23 cellular contexts compared by ENCODE assay signal in the genomic region with DNA sequence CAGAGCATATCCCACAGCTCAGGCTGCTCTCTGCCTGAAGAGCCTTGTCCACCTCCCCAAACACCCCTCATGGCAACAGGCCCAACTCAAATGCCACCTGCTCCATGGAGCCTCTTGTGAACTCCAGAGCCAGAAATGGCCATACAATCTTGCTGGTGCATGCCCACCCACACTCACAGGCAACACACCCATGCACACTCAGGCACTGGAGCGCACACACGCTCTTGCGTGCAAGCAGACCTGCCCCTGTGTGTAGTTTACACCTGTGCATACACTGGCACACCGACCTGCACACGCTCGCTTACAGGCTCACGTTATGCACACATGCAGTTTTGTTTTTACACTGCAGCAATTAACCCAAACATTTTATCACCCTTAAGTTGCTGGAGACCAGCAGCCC. TPM values are rescaled to one million over a fixed set of nuclear protein-coding genes. Genes with fewer than 3 reads are reported as not detected.
DNase-seq lines count a peak whose midpoint lies in the region; ATAC-seq and TF ChIP-seq lines count a peak whose summit lies in the region.
"Had no signal": no experiment of that assay in that cellular context is flagged by ENCODE, and none has a peak within 500 bp of the region (broad histone marks: within the 10 kb centered on the region; RNA-seq: fewer than 3 reads in every experiment).

No MANE protein-coding gene starts in this region.

- H3K4me2 ChIP-seq in BLaER1 treated with 17β-estradiol and CSF1 and Interleukin-3, amounts not matched to agents 10 nM and 100 nM, result peak overlapping the region in 2 of 11 experiments; percentile 29 to 31; a peak in 3 of 22 replicates

- H3K4me3 ChIP-seq in BLaER1 treated with 17β-estradiol and CSF1 and Interleukin-3, amounts not matched to agents 10 nM and 100 nM, result no peak overlapping the region
- no peak overlapping the region for H3K4me3 ChIP-seq in RWPE2 (ENCODE audit: severe bottlenecking)
- H3K4me3 ChIP-seq in uterus, result no peak overlapping the region
- H3K4me3 ChIP-seq: coronary artery, esophagus squamous epithelium, gastrocnemius medialis, upper lobe of left lung had no signal

- POLR2A ChIA-PET in activated CD4-positive, alpha-beta T cell treated with anti-CD3 and anti-CD28 coated beads, Interleukin-2, amount 10 ng/mL, durations not matched to agents 7 days and 5 days (lab: Charles Lee), result no interaction called here

- intact Hi-C loops in uterus (cut with DNase I; ENCODE audit: low total_unique reads), result no loop called here

- peaks cover 0 to 78% (median 35%) of the 10 kb centered on the region in 11 experiments; a peak in 16 of 22 replicates for H3K36me3 ChIP-seq in BLaER1 treated with 17β-estradiol and CSF1 and Interleukin-3, amounts not matched to agents 10 nM and 100 nM
- H3K36me3 ChIP-seq in RWPE2 (ENCODE audit: low read depth) (no peaks in the 10 kb centered on the region), uterus (no peaks in the 10 kb centered on the region)
- H3K36me3 ChIP-seq: brain microvascular endothelial cell, esophagus squamous epithelium, gastrocnemius medialis, upper lobe of left lung had no signal

- peak overlapping the region in 2 of 11 experiments; percentile 7 to 17; a peak in 2 of 22 replicates for H3K9ac ChIP-seq in BLaER1 treated with 17β-estradiol and CSF1 and Interleukin-3, amounts not matched to agents 10 nM and 100 nM

- peaks cover under 1 to 22% (median 13%) of the 10 kb centered on the region in 11 experiments; a peak in 17 of 22 replicates for H3K9me3 ChIP-seq in BLaER1 treated with 17β-estradiol and CSF1 and Interleukin-3, amounts not matched to agents 10 nM and 100 nM (replicated peaks in 1 of 11)
- H3K9me3 ChIP-seq in RWPE2 (ENCODE audit: severe bottlenecking), result no peaks in the 10 kb centered on the region
- H3K9me3 ChIP-seq in uterus, result no peaks in the 10 kb centered on the region
- H3K9me3 ChIP-seq: esophagus squamous epithelium, gastrocnemius medialis, upper lobe of left lung had no signal

- peaks cover 46 to 56% (median 51%) of the 10 kb centered on the region in 10 experiments for H3K4me1 ChIP-seq in BLaER1 treated with 17β-estradiol and CSF1 and Interleukin-3, amounts not matched to agents 10 nM and 100 nM
- H3K4me1 ChIP-seq in RWPE2 (ENCODE audit: insufficient read depth, poor library complexity, severe bottlenecking), result no peaks in the 10 kb centered on the region
- no peaks in the 10 kb centered on the region for H3K4me1 ChIP-seq in uterus
- H3K4me1 ChIP-seq: gastrocnemius medialis had no signal

- peaks cover 35% of the 10 kb centered on the region for H3K4me1 Mint-ChIP-seq in activated CD4-positive, alpha-beta T cell treated with anti-CD3 and anti-CD28 coated beads, Interleukin-2, amount 10 ng/mL, durations not matched to agents 7 days and 5 days

- H3K27me3 ChIP-seq in BLaER1 treated with 17β-estradiol and CSF1 and Interleukin-3, amounts not matched to agents 10 nM and 100 nM, result no peaks in the 10 kb centered on the region
- peaks cover 8% of the 10 kb centered on the region for H3K27me3 ChIP-seq in RWPE2 (ENCODE audit: insufficient read depth, poor library complexity, severe bottlenecking)
- H3K27me3 ChIP-seq in uterus, result no peaks in the 10 kb centered on the region
- H3K27me3 ChIP-seq: brain microvascular endothelial cell, gastrocnemius medialis, upper lobe of left lung had no signal

- peaks cover 26% of the 10 kb centered on the region for H3K36me3 Mint-ChIP-seq in activated CD4-positive, alpha-beta T cell treated with anti-CD3 and anti-CD28 coated beads, Interleukin-2, amount 10 ng/mL, durations not matched to agents 7 days and 5 days (ENCODE audit: low read depth)

- no peak for ATAC-seq in RWPE2 (ENCODE audit: low read depth)
- ATAC-seq: gastrocnemius medialis, Right ventricle myocardium inferior had no signal

- H3K4me3 Mint-ChIP-seq in activated CD4-positive, alpha-beta T cell treated with anti-CD3 and anti-CD28 coated beads, Interleukin-2, amount 10 ng/mL, durations not matched to agents 7 days and 5 days, result no peak overlapping the region
- H3K4me3 Mint-ChIP-seq: endodermal cell had no signal

- H3K27ac Mint-ChIP-seq in activated CD4-positive, alpha-beta T cell treated with anti-CD3 and anti-CD28 coated beads, Interleukin-2, amount 10 ng/mL, durations not matched to agents 7 days and 5 days, result peak overlapping the region; percentile 70
- H3K27ac Mint-ChIP-seq: endodermal cell had no signal

- no peaks in the 10 kb centered on the region for H3K9me3 Mint-ChIP-seq in activated CD4-positive, alpha-beta T cell treated with anti-CD3 and anti-CD28 coated beads, Interleukin-2, amount 10 ng/mL, durations not matched to agents 7 days and 5 days

- peak overlapping the region in 7 of 11 experiments; percentile 4 to 98 (median 32); a peak in 5 of 22 replicates for H3K27ac ChIP-seq in BLaER1 treated with 17β-estradiol and CSF1 and Interleukin-3, amounts not matched to agents 10 nM and 100 nM
- H3K27ac ChIP-seq in RWPE2 (ENCODE audit: poor library complexity, severe bottlenecking) (no peak overlapping the region), uterus (no peak overlapping the region)
- H3K27ac ChIP-seq: brain microvascular endothelial cell, coronary artery, esophagus squamous epithelium, gastrocnemius medialis, HL-60, upper lobe of left lung had no signal

- peaks cover 0 to 9% (median 0%) of the 10 kb centered on the region in 11 experiments; a peak in 4 of 22 replicates for H4K20me1 ChIP-seq in BLaER1 treated with 17β-estradiol and CSF1 and Interleukin-3, amounts not matched to agents 10 nM and 100 nM

- no peak for DNase-seq in activated CD4-positive, alpha-beta T cell treated with anti-CD3 and anti-CD28 coated beads, Interleukin-2, amount 10 ng/mL, durations not matched to agents 7 days and 5 days
- no peak for DNase-seq in activated CD4-positive, alpha-beta T cell treated with anti-CD3 and anti-CD28 coated beads for 48 hours
- DNase-seq in RWPE2 (ENCODE audit: low spot score) (peak; percentile 33), mesenteric fat pad (ENCODE audit: low spot score) (peak; percentile 35), NAMALWA (ENCODE audit: low spot score) (no peak), uterus (no peak), NCI-H82 treated with DMSO at 0.1 percent for 48 hours (lab: John Stamatoyannopoulos, UW; ENCODE audit: unreplicated experiment) (no peak)
- DNase-seq: activated CD4-positive, alpha-beta T cell treated with anti-CD3 and anti-CD28 coated beads for 4 hours; brain microvascular endothelial cell; EL; endodermal cell; esophagus squamous epithelium; gastrocnemius medialis; GOT3; hippocampal formation; NCI-H1092; NCI-H1930; retina had no signal

- no peak for TF ChIP-seq CTCF in RWPE2 (IDR thresholded peaks at IDR 0.05; ENCODE audit: poor library complexity, severe bottlenecking)
- TF ChIP-seq CTCF in uterus (IDR thresholded peaks at IDR 0.05), result no peak

- no peaks in the 10 kb centered on the region for H3K27me3 Mint-ChIP-seq in activated CD4-positive, alpha-beta T cell treated with anti-CD3 and anti-CD28 coated beads, Interleukin-2, amount 10 ng/mL, durations not matched to agents 7 days and 5 days

- no peak for TF ChIP-seq POLR2A in uterus (IDR thresholded peaks at IDR 0.05)

- CTCF ChIA-PET in activated CD4-positive, alpha-beta T cell treated with anti-CD3 and anti-CD28 coated beads, Interleukin-2, amount 10 ng/mL, durations not matched to agents 7 days and 5 days (lab: Charles Lee), result interaction anchor here (0.7 to 7.6 kb wide), 4 partner anchors 13 to 163 kb away, joined by 3 to 63 read pairs (median 6); no protein-coding TSS in a partner anchor

RNA-seq across cellular contexts. Expression of gene HRH2, which starts 40.0 kb away (rescaled TPM):
- 10 to 100 TPM; 21.7 to 25.5 TPM for total RNA-seq in activated CD4-positive, alpha-beta T cell treated with anti-CD3 and anti-CD28 coated beads, Interleukin-2, amount 10 ng/mL, durations not matched to agents 7 days and 5 days
- 12.5 TPM for total RNA-seq in mesenteric fat pad
- total RNA-seq in uterus, result 1 to 10 TPM in 2 of 4 donors, under 1 TPM in 1, not detected in 1; 0.51 to 4.4 (median 4.1) TPM

Comparison
In these comparisons a context has a peak if more than half of its experiments do, and no peak if none do; other contexts are left out.
1. DNase-seq: peak in RWPE2 (single experiment) and mesenteric fat pad (single experiment); none in activated CD4-positive, alpha-beta T cell treated with anti-CD3 and anti-CD28 coated beads, Interleukin-2, amount 10 ng/mL, durations not matched to agents 7 days and 5 days (single experiment), activated CD4-positive, alpha-beta T cell treated with anti-CD3 and anti-CD28 coated beads for 48 hours (single experiment), NAMALWA (single experiment), uterus (0 of 2) and NCI-H82 treated with DMSO at 0.1 percent for 48 hours (single experiment).
2. H3K27ac ChIP-seq: peak in BLaER1 treated with 17β-estradiol and CSF1 and Interleukin-3, amounts not matched to agents 10 nM and 100 nM (7 of 11); none in RWPE2 (single experiment) and uterus (0 of 2).